ENCODE assay signal across 13 cellular contexts in genomic region chr6:37559501-37559900, GRCh38. TPM values are rescaled to one million over a fixed set of nuclear protein-coding genes. Genes with fewer than 3 reads are reported as not detected.
A peak's percentile ranks its signal among the peaks of the same experiment; 100 is the strongest.
DNase-seq lines count a peak whose midpoint lies in the region; ATAC-seq and TF ChIP-seq lines count a peak whose summit lies in the region.
"Had no signal": no experiment of that assay in that cellular context is flagged by ENCODE, and none has a peak within 500 bp of the region (broad histone marks: within the 10 kb centered on the region; RNA-seq: fewer than 3 reads in every experiment).

No MANE protein-coding gene starts in this region.

- H3K4me3 Mint-ChIP-seq in CD4-positive, CD25-positive, alpha-beta regulatory T cell: peak overlapping the region in 1 of 4 donors; percentile 6
- H3K4me3 Mint-ChIP-seq in naive thymus-derived CD4-positive, alpha-beta T cell: peak overlapping the region in 9 of 10 donors; percentile 2 to 80 (median 26)
- H3K4me3 Mint-ChIP-seq: T-helper 1 cell treated with Interleukin-12 subunit alpha and Interleukin-12 subunit beta and Interleukin-4 antibody, amounts not matched to agents 30 μg/mL and 1 μg/mL, for 36 hours had no signal

- no peaks in the 10 kb centered on the region for H3K27me3 ChIP-seq in CD4-positive, CD25-positive, alpha-beta regulatory T cell (ENCODE audit: control insufficient read depth, insufficient read depth, low read length)
- no peaks in the 10 kb centered on the region for H3K27me3 ChIP-seq in naive thymus-derived CD4-positive, alpha-beta T cell (ENCODE audit: control insufficient read depth in 2 of 2, insufficient read depth in 2 of 2, low read length in 2 of 2)
- peaks cover 56% of the 10 kb centered on the region for H3K27me3 ChIP-seq in left ventricle myocardium inferior (ENCODE audit: low read depth)
- H3K27me3 ChIP-seq: brain microvascular endothelial cell had no signal

- H3K27ac ChIP-seq in CD4-positive, CD25-positive, alpha-beta regulatory T cell (ENCODE audit: insufficient read depth, low read length, poor library complexity, severe bottlenecking): no peak overlapping the region
- peak overlapping the region; percentile 33 for H3K27ac ChIP-seq in KOPT-K1 (ENCODE audit: low read depth, low read length, poor library complexity, severe bottlenecking)
- H3K27ac ChIP-seq in caudate nucleus (ENCODE audit: low read depth, low read length): peak overlapping the region; percentile 23
- no peak overlapping the region for H3K27ac ChIP-seq in naive thymus-derived CD4-positive, alpha-beta T cell (ENCODE audit: low read depth, low read length)
- no peak overlapping the region for H3K27ac ChIP-seq in left ventricle myocardium inferior (replicated peaks)
- H3K27ac ChIP-seq: brain microvascular endothelial cell had no signal

- peak in 1 of 2 donors; percentile 27 for ATAC-seq in CD4-positive, CD25-positive, alpha-beta regulatory T cell (ENCODE audit: low read depth in 2 of 2)
- ATAC-seq in naive thymus-derived CD4-positive, alpha-beta T cell: peak; percentile 43

- CTCF ChIA-PET in naive thymus-derived CD4-positive, alpha-beta T cell (lab: Charles Lee): interaction anchor here (1.1 to 1.5 kb wide), 2 partner anchors 43 to 75 kb away, joined by 3 read pairs; no protein-coding TSS in a partner anchor

- DNase-seq in CD4-positive, CD25-positive, alpha-beta regulatory T cell: no peak
- DNase-seq in caudate nucleus (lab: John Stamatoyannopoulos, UW) (no peak), LoVo (ENCODE audit: low spot score) (no peak), DMS114 treated with DMSO at 0.1 percent for 48 hours (lab: John Stamatoyannopoulos, UW; ENCODE audit: unreplicated experiment) (no peak), left ventricle myocardium inferior (no peak)
- peak in 3 of 9 donors; percentile 16 to 48 (median 17) for DNase-seq in naive thymus-derived CD4-positive, alpha-beta T cell
- DNase-seq in stimulated activated CD4-positive, alpha-beta T cell treated with anti-CD3 and anti-CD28 coated beads, Interleukin-15, amount 100 ng/mL, for 24 hours: no peak
- DNase-seq: activated CD4-positive, alpha-beta T cell treated with anti-CD3 and anti-CD28 coated beads for 1 hour; brain microvascular endothelial cell; Caco-2; NCI-H187 treated with DMSO at 0.1 percent for 48 hours had no signal

- TF ChIP-seq CTCF in left ventricle myocardium inferior (IDR thresholded peaks at IDR 0.05; ENCODE audit: borderline replicate concordance): no peak

- no peaks in the 10 kb centered on the region for H3K9me3 Mint-ChIP-seq in CD4-positive, CD25-positive, alpha-beta regulatory T cell
- peaks cover 0 to 4% (median 0%) of the 10 kb centered on the region in 11 donors for H3K9me3 Mint-ChIP-seq in naive thymus-derived CD4-positive, alpha-beta T cell
- H3K9me3 Mint-ChIP-seq: T-helper 1 cell treated with Interleukin-12 subunit alpha and Interleukin-12 subunit beta and Interleukin-4 antibody, amounts not matched to agents 30 μg/mL and 1 μg/mL, for 36 hours had no signal

- no peaks in the 10 kb centered on the region for H3K4me1 ChIP-seq in CD4-positive, CD25-positive, alpha-beta regulatory T cell (ENCODE audit: control insufficient read depth, insufficient read depth, low read length, poor library complexity, severe bottlenecking)
- H3K4me1 ChIP-seq in naive thymus-derived CD4-positive, alpha-beta T cell (ENCODE audit: control insufficient read depth in 2 of 2, insufficient read depth in 2 of 2, low read length in 2 of 2): peaks cover 7 to 18% of the 10 kb centered on the region in 2 donors
- H3K4me1 ChIP-seq in left ventricle myocardium inferior: no peaks in the 10 kb centered on the region

- H3K36me3 Mint-ChIP-seq in CD4-positive, CD25-positive, alpha-beta regulatory T cell: peaks cover 3% of the 10 kb centered on the region
- H3K36me3 Mint-ChIP-seq in naive thymus-derived CD4-positive, alpha-beta T cell: no peaks in the 10 kb centered on the region

- H3K4me1 Mint-ChIP-seq in CD4-positive, CD25-positive, alpha-beta regulatory T cell: peaks cover 0 to 30% (median 10%) of the 10 kb centered on the region in 4 donors
- H3K4me1 Mint-ChIP-seq in naive thymus-derived CD4-positive, alpha-beta T cell: peaks cover 3 to 32% (median 26%) of the 10 kb centered on the region in 7 donors

- H3K36me3 ChIP-seq in CD4-positive, CD25-positive, alpha-beta regulatory T cell (ENCODE audit: control insufficient read depth, insufficient read depth, low read length): no peaks in the 10 kb centered on the region
- H3K36me3 ChIP-seq in KOPT-K1 (ENCODE audit: insufficient read depth, low read length) (no peaks in the 10 kb centered on the region), left ventricle myocardium inferior (no peaks in the 10 kb centered on the region)
- no peaks in the 10 kb centered on the region for H3K36me3 ChIP-seq in naive thymus-derived CD4-positive, alpha-beta T cell (ENCODE audit: control insufficient read depth in 2 of 3, insufficient read depth in 3 of 3, low read length in 3 of 3)
- H3K36me3 ChIP-seq: brain microvascular endothelial cell had no signal

- H3K4me3 ChIP-seq in CD4-positive, CD25-positive, alpha-beta regulatory T cell (ENCODE audit: low read depth, low read length): no peak overlapping the region
- no peak overlapping the region for H3K4me3 ChIP-seq in naive thymus-derived CD4-positive, alpha-beta T cell (ENCODE audit: low read length)
- no peak overlapping the region for H3K4me3 ChIP-seq in left ventricle myocardium inferior

- H3K27ac Mint-ChIP-seq in CD4-positive, CD25-positive, alpha-beta regulatory T cell: peak overlapping the region; percentile 48 to 90 (median 75)
- peak overlapping the region in 7 of 9 donors; percentile 1 to 73 (median 57) for H3K27ac Mint-ChIP-seq in naive thymus-derived CD4-positive, alpha-beta T cell
- H3K27ac Mint-ChIP-seq: T-helper 1 cell treated with Interleukin-12 subunit alpha and Interleukin-12 subunit beta and Interleukin-4 antibody, amounts not matched to agents 30 μg/mL and 1 μg/mL, for 36 hours had no signal

- H3K9me3 ChIP-seq in CD4-positive, CD25-positive, alpha-beta regulatory T cell (ENCODE audit: control insufficient read depth in 2 of 2, low read length in 2 of 2): no peaks in the 10 kb centered on the region
- no peaks in the 10 kb centered on the region for H3K9me3 ChIP-seq in KOPT-K1 (ENCODE audit: insufficient read depth, low read length, poor library complexity, severe bottlenecking)
- H3K9me3 ChIP-seq in naive thymus-derived CD4-positive, alpha-beta T cell (ENCODE audit: control insufficient read depth in 2 of 3, low read length in 3 of 3): no peaks in the 10 kb centered on the region
- no peaks in the 10 kb centered on the region for H3K9me3 ChIP-seq in left ventricle myocardium inferior (replicated peaks)
- H3K9me3 ChIP-seq: Caco-2 had no signal

- intact Hi-C loops in naive thymus-derived CD4-positive, alpha-beta T cell (cut with micrococcal nuclease): no loop called here
- intact Hi-C loops in left ventricle myocardium inferior (cut with micrococcal nuclease): no loop called here

- POLR2A ChIA-PET in naive thymus-derived CD4-positive, alpha-beta T cell (lab: Charles Lee): interaction anchor here (0.5 to 1.6 kb wide), 3 partner anchors 43 to 146 kb away, joined by 4 to 7 read pairs (median 4); no protein-coding TSS in a partner anchor

- no peaks in the 10 kb centered on the region for H3K27me3 Mint-ChIP-seq in CD4-positive, CD25-positive, alpha-beta regulatory T cell
- peaks cover 0 to 24% (median 0%) of the 10 kb centered on the region in 5 donors for H3K27me3 Mint-ChIP-seq in naive thymus-derived CD4-positive, alpha-beta T cell

RNA-seq across cellular contexts. Expression of gene CCDC167, which starts 59.8 kb away (rescaled TPM):
- 43.6 TPM for total RNA-seq in CD4-positive, CD25-positive, alpha-beta regulatory T cell
- polyA plus RNA-seq in CD4-positive, CD25-positive, alpha-beta regulatory T cell: 100 to 1,000 TPM; 172 to 274 (median 229) TPM
- total RNA-seq in naive thymus-derived CD4-positive, alpha-beta T cell: 10 to 100 TPM; 13.8 to 55.1 (median 18.0) TPM
- 10 to 100 TPM; 94.0 to 95.5 TPM for polyA plus RNA-seq in naive thymus-derived CD4-positive, alpha-beta T cell
- 28.1 TPM for total RNA-seq in left ventricle myocardium inferior

Comparison
In these comparisons a context has a peak if more than half of its experiments do, and no peak if none do; other contexts are left out.
1. H3K27ac ChIP-seq: peak in KOPT-K1 (single experiment) and caudate nucleus (single experiment); none in CD4-positive, CD25-positive, alpha-beta regulatory T cell (single experiment), naive thymus-derived CD4-positive, alpha-beta T cell (single experiment) and left ventricle myocardium inferior (single experiment).